8 cellular contexts compared by ENCODE assay signal in genomic region chr6:77650098-77650663, GRCh38. TPM values are rescaled to one million over a fixed set of nuclear protein-coding genes. Genes with fewer than 3 reads are reported as not detected.
DNase-seq lines count a peak whose midpoint lies in the region; ATAC-seq and TF ChIP-seq lines count a peak whose summit lies in the region.

No MANE protein-coding gene starts in this region.

- H3K27me3 ChIP-seq in breast epithelium (no peaks in the 10 kb centered on the region), heart left ventricle (no peaks in the 10 kb centered on the region)

- peak overlapping the region in 2 of 3 donors; percentile 1 to 6 for H3K4me3 ChIP-seq in breast epithelium
- H3K4me3 ChIP-seq in heart left ventricle, result peak overlapping the region in 11 of 12 donors; percentile 3 to 54 (median 44)

- TF ChIP-seq POLR2A in breast epithelium (IDR thresholded peaks at IDR 0.05), result no peak
- no peak for TF ChIP-seq POLR2A in heart left ventricle (IDR thresholded peaks at IDR 0.05)

- WGBS in heart left ventricle, 4 donors, result 1 to 27% (median 13%) methylated on average over 12 to 37 of the region's 37 CpGs

- H3K4me3 Mint-ChIP-seq in MCF 10A (ENCODE audit: unreplicated experiment) (no peak overlapping the region), progenitor cell of endocrine pancreas (ENCODE audit: low read depth) (peak overlapping the region; percentile 68)
- H3K4me3 Mint-ChIP-seq in T-helper 2 cell treated with Interferon-gamma antibody and Interleukin-4, amounts not matched to agents 5 μg/mL and 100 μg/mL, for 36 hours, result peak overlapping the region; percentile 37
- no peak overlapping the region for H3K4me3 Mint-ChIP-seq in effector memory CD8-positive, alpha-beta T cell

- no TSS peak for BruUV-seq in MCF 10A (replicated peaks; lab: Mats Ljungman, UMichigan)

- H3K9me3 Mint-ChIP-seq in MCF 10A (ENCODE audit: unreplicated experiment) (peaks cover 7% of the 10 kb centered on the region), progenitor cell of endocrine pancreas (ENCODE audit: low read depth) (peaks cover 7% of the 10 kb centered on the region)
- H3K9me3 Mint-ChIP-seq in T-helper 2 cell treated with Interferon-gamma antibody and Interleukin-4, amounts not matched to agents 5 μg/mL and 100 μg/mL, for 36 hours, result no peaks in the 10 kb centered on the region
- H3K9me3 Mint-ChIP-seq in effector memory CD8-positive, alpha-beta T cell, result peaks cover 3 to 14% of the 10 kb centered on the region in 2 donors

- no peaks in the 10 kb centered on the region for H3K9me3 ChIP-seq in breast epithelium
- H3K9me3 ChIP-seq in heart left ventricle, result peaks cover 0 to 4% (median 0%) of the 10 kb centered on the region in 12 donors

- H3K27ac ChIP-seq in breast epithelium, result no peak overlapping the region
- H3K27ac ChIP-seq in heart left ventricle, result peak overlapping the region in 3 of 12 donors; percentile 16 to 53 (median 40)

- TF ChIP-seq CTCF in breast epithelium (IDR thresholded peaks at IDR 0.05), result no peak
- TF ChIP-seq CTCF in MCF 10A (IDR thresholded peaks at IDR 0.05; ENCODE audit: unreplicated experiment), result no peak
- peak in 6 of 12 donors; percentile 6 to 48 (median 19) for TF ChIP-seq CTCF in heart left ventricle (IDR thresholded peaks at IDR 0.05)
- TF ChIP-seq CTCF in progenitor cell of endocrine pancreas (IDR thresholded peaks at IDR 0.05; ENCODE audit: unreplicated experiment), result peak; percentile 45

- POLR2A ChIA-PET in MCF 10A (lab: Yijun Ruan, JAX), result no interaction called here

- H3K27me3 Mint-ChIP-seq in MCF 10A (ENCODE audit: insufficient read depth, unreplicated experiment) (no peaks in the 10 kb centered on the region), progenitor cell of endocrine pancreas (no peaks in the 10 kb centered on the region)
- no peaks in the 10 kb centered on the region for H3K27me3 Mint-ChIP-seq in T-helper 2 cell treated with Interferon-gamma antibody and Interleukin-4, amounts not matched to agents 5 μg/mL and 100 μg/mL, for 36 hours (ENCODE audit: low read depth)
- peaks cover 0 to 11% of the 10 kb centered on the region in 2 donors for H3K27me3 Mint-ChIP-seq in effector memory CD8-positive, alpha-beta T cell

- H3K4me1 Mint-ChIP-seq in MCF 10A (ENCODE audit: insufficient read depth, unreplicated experiment), result no peaks in the 10 kb centered on the region
- H3K4me1 Mint-ChIP-seq in T-helper 2 cell treated with Interferon-gamma antibody and Interleukin-4, amounts not matched to agents 5 μg/mL and 100 μg/mL, for 36 hours (ENCODE audit: low read depth), result no peaks in the 10 kb centered on the region
- peaks cover 14% of the 10 kb centered on the region for H3K4me1 Mint-ChIP-seq in progenitor cell of endocrine pancreas (ENCODE audit: low read depth)
- no peaks in the 10 kb centered on the region for H3K4me1 Mint-ChIP-seq in effector memory CD8-positive, alpha-beta T cell (ENCODE audit: low read depth in 2 of 2)

- no peak overlapping the region for H3K27ac Mint-ChIP-seq in MCF 10A (ENCODE audit: low read depth, unreplicated experiment)
- H3K27ac Mint-ChIP-seq in T-helper 2 cell treated with Interferon-gamma antibody and Interleukin-4, amounts not matched to agents 5 μg/mL and 100 μg/mL, for 36 hours, result no peak overlapping the region
- peak overlapping the region; percentile 65 for H3K27ac Mint-ChIP-seq in progenitor cell of endocrine pancreas
- no peak overlapping the region for H3K27ac Mint-ChIP-seq in effector memory CD8-positive, alpha-beta T cell

- DNase-seq in breast epithelium (ENCODE audit: low spot score in 2 of 2), result no peak
- no peak for DNase-seq in MCF 10A (ENCODE audit: unreplicated experiment)
- DNase-seq in T-helper 2 cell treated with Interferon-gamma antibody and Interleukin-4, amounts not matched to agents 5 μg/mL and 100 μg/mL, for 36 hours (ENCODE audit: low spot score), result no peak
- DNase-seq in heart left ventricle, result peak; percentile 20 to 59 (median 40)
- peak; percentile 34 for DNase-seq in progenitor cell of endocrine pancreas (ENCODE audit: low spot score, unreplicated experiment)
- DNase-seq in effector memory CD8-positive, alpha-beta T cell, result no peak
- DNase-seq in NCI-H2171 treated with DMSO at 0.1 percent for 48 hours (lab: John Stamatoyannopoulos, UW), result no peak

- H3K36me3 ChIP-seq in breast epithelium (no peaks in the 10 kb centered on the region), heart left ventricle (no peaks in the 10 kb centered on the region)

- intact Hi-C loops in breast epithelium (cut with DNase I; ENCODE audit: low total_unique reads), result no loop called here
- intact Hi-C loops in MCF 10A (cut with micrococcal nuclease), result no loop called here
- intact Hi-C loops in heart left ventricle (cut with DNase I), result no loop called here

- CTCF ChIA-PET in MCF 10A (lab: Yijun Ruan, JAX), result no interaction called here

- ATAC-seq in heart left ventricle (peak in 3 of 4 donors; percentile 85 to 88 (median 87)), HG03135 (IDR thresholded peaks at IDR 0.05; ENCODE audit: unreplicated experiment) (no peak)
- ATAC-seq in effector memory CD8-positive, alpha-beta T cell (replicated peaks), result no peak

- H3K4me1 ChIP-seq in breast epithelium (no peaks in the 10 kb centered on the region), heart left ventricle (peaks cover 0 to 8% (median 0%) of the 10 kb centered on the region in 12 donors)

- no peaks in the 10 kb centered on the region for H3K36me3 Mint-ChIP-seq in MCF 10A (ENCODE audit: insufficient read depth, unreplicated experiment)
- no peaks in the 10 kb centered on the region for H3K36me3 Mint-ChIP-seq in T-helper 2 cell treated with Interferon-gamma antibody and Interleukin-4, amounts not matched to agents 5 μg/mL and 100 μg/mL, for 36 hours (ENCODE audit: low read depth)
- no peaks in the 10 kb centered on the region for H3K36me3 Mint-ChIP-seq in progenitor cell of endocrine pancreas (ENCODE audit: insufficient read depth)
- no peaks in the 10 kb centered on the region for H3K36me3 Mint-ChIP-seq in effector memory CD8-positive, alpha-beta T cell (ENCODE audit: insufficient read depth)

RNA-seq across cellular contexts. Expression of gene MEI4, which starts 2.7 kb away (rescaled TPM):
- total RNA-seq in breast epithelium (not detected), MCF 10A (2022) (not detected in 2 replicates), heart left ventricle (under 1 TPM; 0.16 to 0.71 (median 0.36) TPM), progenitor cell of endocrine pancreas (1.9 and 2.6 TPM in 2 replicates)
- polyA plus RNA-seq in heart left ventricle, result under 1 TPM in 1 of 2 donors, not detected in 1; 0.11 TPM

Comparison
In these comparisons a context has a peak if more than half of its experiments do, and no peak if none do; other contexts are left out.
1. DNase-seq: peak in heart left ventricle (5 of 5) and progenitor cell of endocrine pancreas (single experiment); none in breast epithelium (0 of 2), MCF 10A (single experiment), T-helper 2 cell treated with Interferon-gamma antibody and Interleukin-4, amounts not matched to agents 5 μg/mL and 100 μg/mL, for 36 hours (single experiment), effector memory CD8-positive, alpha-beta T cell (0 of 3) and NCI-H2171 treated with DMSO at 0.1 percent for 48 hours (single experiment).
2. H3K4me3 Mint-ChIP-seq: peak in T-helper 2 cell treated with Interferon-gamma antibody and Interleukin-4, amounts not matched to agents 5 μg/mL and 100 μg/mL, for 36 hours (single experiment) and progenitor cell of endocrine pancreas (single experiment); none in MCF 10A (single experiment) and effector memory CD8-positive, alpha-beta T cell (0 of 2).
3. ATAC-seq: peak in heart left ventricle (3 of 4); none in effector memory CD8-positive, alpha-beta T cell (single experiment) and HG03135 (single experiment).